18 cellular contexts compared by ENCODE assay signal in the genomic region with DNA sequence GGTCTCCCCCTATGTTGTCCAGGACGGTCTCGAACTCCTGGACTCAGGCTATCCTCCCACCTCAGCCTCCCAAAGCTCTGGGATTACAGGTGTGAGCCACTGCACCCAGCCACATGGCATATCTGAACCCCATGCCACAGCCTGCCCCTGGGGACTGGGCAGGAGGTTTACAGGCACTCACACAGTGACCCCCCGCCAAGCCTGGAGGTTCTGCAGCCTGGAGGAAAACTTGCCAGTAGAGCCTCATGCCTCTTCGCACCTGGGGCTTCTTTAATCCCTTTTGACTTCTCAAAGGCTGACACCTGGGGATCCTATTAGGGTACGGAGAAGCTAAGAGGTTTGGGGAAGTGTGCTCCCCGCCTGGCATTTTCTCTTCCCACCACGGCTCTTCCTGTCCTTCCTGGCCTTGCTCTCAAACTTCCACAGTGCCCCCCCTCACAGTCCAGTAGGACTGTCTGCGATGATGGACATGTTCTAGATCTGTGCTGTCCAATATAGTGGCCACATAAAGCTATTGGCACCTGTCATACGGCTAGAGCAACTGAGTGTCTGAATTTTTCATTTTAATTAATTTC. TPM values are rescaled to one million over a fixed set of nuclear protein-coding genes. Genes with fewer than 3 reads are reported as not detected.
DNase-seq lines count a peak whose midpoint lies in the region; ATAC-seq and TF ChIP-seq lines count a peak whose summit lies in the region.
"Had no signal": no experiment of that assay in that cellular context is flagged by ENCODE, and none has a peak within 500 bp of the region (broad histone marks: within the 10 kb centered on the region; RNA-seq: fewer than 3 reads in every experiment).

No MANE protein-coding gene starts in this region.

- H3K4me1 Mint-ChIP-seq in activated CD4-positive, alpha-beta T cell treated with anti-CD3 and anti-CD28 coated beads for 36 hours, result no peaks in the 10 kb centered on the region

- no peak overlapping the region for H3K27ac Mint-ChIP-seq in activated CD4-positive, alpha-beta T cell treated with anti-CD3 and anti-CD28 coated beads for 36 hours

- intact Hi-C loops in activated CD4-positive, alpha-beta T cell treated with anti-CD3 and anti-CD28 coated beads for 36 hours (cut with DNase I, micrococcal nuclease), result no loop called here

- TF ChIP-seq EP300 in SK-N-SH (IDR thresholded peaks at IDR 0.05; ENCODE audit: borderline replicate concordance in 1 of 2, low read depth in 1 of 2, low read length in 1 of 2), result no peak

- no peaks in the 10 kb centered on the region for H3K36me3 ChIP-seq in SK-N-SH (replicated peaks in 1 of 2; ENCODE audit: control insufficient read depth in 1 of 2, insufficient read depth in 2 of 2, low read length in 1 of 2)
- H3K36me3 ChIP-seq in RWPE2 (ENCODE audit: low read depth), result no peaks in the 10 kb centered on the region
- H3K36me3 ChIP-seq in osteoblast (ENCODE audit: insufficient read depth, low read length), result no peaks in the 10 kb centered on the region

- H3K9me3 Mint-ChIP-seq in activated CD4-positive, alpha-beta T cell treated with anti-CD3 and anti-CD28 coated beads for 36 hours (ENCODE audit: low read depth), result no peaks in the 10 kb centered on the region

- H3K9ac ChIP-seq in SK-N-SH, result no peak overlapping the region

- ATAC-seq in SK-N-SH treated with all-trans-retinoic acid at 6 μM for 48 hours, result no peak
- no peak for ATAC-seq in RWPE2 (ENCODE audit: low read depth)
- ATAC-seq in GM21528 (IDR thresholded peaks at IDR 0.05; ENCODE audit: low FRiP score, unreplicated experiment), result no peak
- no peak for ATAC-seq in activated CD4-positive, alpha-beta T cell treated with anti-CD3 and anti-CD28 coated beads for 36 hours
- ATAC-seq in HG02885 (IDR thresholded peaks at IDR 0.05; ENCODE audit: poor library complexity, unreplicated experiment), result no peak
- ATAC-seq: HCT116, K562 had no signal

- H3K27me3 ChIP-seq in SK-N-SH (ENCODE audit: insufficient read depth) (peaks cover 54% of the 10 kb centered on the region), RWPE2 (ENCODE audit: insufficient read depth, poor library complexity, severe bottlenecking) (peaks cover 11% of the 10 kb centered on the region), osteoblast (ENCODE audit: insufficient read depth, low read length) (peaks cover 70% of the 10 kb centered on the region)

- no peaks in the 10 kb centered on the region for H3F3A ChIP-seq in SK-N-SH (replicated peaks; ENCODE audit: insufficient read depth)

- peak; percentile 20 for DNase-seq in SK-N-SH
- peak; percentile 12 for DNase-seq in 8988T
- peak; percentile 28 for DNase-seq in RWPE2 (ENCODE audit: low spot score)
- peak; percentile 58 for DNase-seq in osteoblast (ENCODE audit: insufficient read length, low spot score, missing footprints)
- DNase-seq in activated CD4-positive, alpha-beta T cell treated with anti-CD3 and anti-CD28 coated beads for 36 hours, result no peak
- DNase-seq: C1 segment of cervical spinal cord, DMS153, EL, NCI-H1436, NCI-H2081, NCI-H226, NCI-H526 had no signal

- H3K27ac ChIP-seq in SK-N-SH (ENCODE audit: low read depth in 2 of 2, low read length in 1 of 2) (no peak overlapping the region), RWPE2 (ENCODE audit: poor library complexity, severe bottlenecking) (no peak overlapping the region), osteoblast (ENCODE audit: low read depth, low read length) (no peak overlapping the region)
- H3K27ac ChIP-seq: HL-60 had no signal

- no peaks in the 10 kb centered on the region for H3K9me3 ChIP-seq in SK-N-SH
- H3K9me3 ChIP-seq in RWPE2 (ENCODE audit: severe bottlenecking), result no peaks in the 10 kb centered on the region
- H3K9me3 ChIP-seq in osteoblast (ENCODE audit: low read depth, low read length), result no peaks in the 10 kb centered on the region

- no peak for TF ChIP-seq RAD21 in SK-N-SH (IDR thresholded peaks at IDR 0.05; ENCODE audit: low read length)

- WGBS in SK-N-SH (ENCODE audit: low lambda C conversion rate), result 70% methylated on average over 9 of the region's 9 CpGs

- CTCF ChIA-PET in SK-N-SH (lab: Yijun Ruan, JAX), result interaction anchor here (0.8 to 2.9 kb wide), 7 partner anchors 10 to 169 kb away, joined by 3 to 14 read pairs (median 3); no protein-coding TSS in a partner anchor
- CTCF ChIA-PET in activated CD4-positive, alpha-beta T cell treated with anti-CD3 and anti-CD28 coated beads for 36 hours (lab: Charles Lee), result interaction anchor here (1.2 kb wide), 1 partner anchor 9 kb away, joined by 8 read pairs; no protein-coding TSS in a partner anchor

- no peaks in the 10 kb centered on the region for H3K36me3 Mint-ChIP-seq in activated CD4-positive, alpha-beta T cell treated with anti-CD3 and anti-CD28 coated beads for 36 hours (ENCODE audit: low read depth)

- no peak overlapping the region for H3K4me3 Mint-ChIP-seq in activated CD4-positive, alpha-beta T cell treated with anti-CD3 and anti-CD28 coated beads for 36 hours

- H3K4me1 ChIP-seq in SK-N-SH (ENCODE audit: control insufficient read depth in 1 of 2, insufficient read depth in 2 of 2, low read depth in 1 of 2, low read length in 1 of 2), result peaks cover 0 to 5% of the 10 kb centered on the region in 2 experiments; a peak in 1 of 4 replicates
- no peaks in the 10 kb centered on the region for H3K4me1 ChIP-seq in RWPE2 (ENCODE audit: insufficient read depth, poor library complexity, severe bottlenecking)
- H3K4me1 ChIP-seq in osteoblast (ENCODE audit: insufficient read depth, low read length), result no peaks in the 10 kb centered on the region

- no peak overlapping the region for H3K4me2 ChIP-seq in SK-N-SH
- H3K4me2 ChIP-seq in osteoblast (ENCODE audit: insufficient read depth, low read length), result no peak overlapping the region

- H2AFZ ChIP-seq in SK-N-SH (ENCODE audit: low read depth) (no peak overlapping the region), osteoblast (ENCODE audit: low read length) (no peak overlapping the region)

- H3K4me3 ChIP-seq in SK-N-SH (ENCODE audit: low read depth in 2 of 2, low read length in 1 of 2) (no peak overlapping the region), RWPE2 (ENCODE audit: severe bottlenecking) (no peak overlapping the region), osteoblast (ENCODE audit: insufficient read depth, low read length) (no peak overlapping the region)
- H3K4me3 ChIP-seq: K562 had no signal

- POLR2A ChIA-PET in SK-N-SH (lab: Yijun Ruan, JAX), result no interaction called here
- POLR2A ChIA-PET in activated CD4-positive, alpha-beta T cell treated with anti-CD3 and anti-CD28 coated beads for 36 hours (lab: Charles Lee), result interaction anchor here (0.8 kb wide), 1 partner anchor 10 kb away, joined by 3 read pairs; no protein-coding TSS in a partner anchor

- H3K27me3 Mint-ChIP-seq in activated CD4-positive, alpha-beta T cell treated with anti-CD3 and anti-CD28 coated beads for 36 hours, result peaks cover 13% of the 10 kb centered on the region

- no peaks in the 10 kb centered on the region for H3K9me2 ChIP-seq in SK-N-SH

- TF ChIP-seq CTCF in SK-N-SH (IDR thresholded peaks at IDR 0.05) (no peak), RWPE2 (IDR thresholded peaks at IDR 0.05; ENCODE audit: poor library complexity, severe bottlenecking) (no peak), osteoblast (IDR thresholded peaks at IDR 0.05; ENCODE audit: extremely low read depth, low read depth, low read length) (no peak)

- H4K20me1 ChIP-seq in SK-N-SH (ENCODE audit: insufficient read depth) (no peaks in the 10 kb centered on the region), osteoblast (ENCODE audit: insufficient read depth, low read length) (no peaks in the 10 kb centered on the region)

- H3K79me2 ChIP-seq in SK-N-SH (ENCODE audit: insufficient read depth) (no peaks in the 10 kb centered on the region), osteoblast (ENCODE audit: insufficient read depth, low read length) (no peaks in the 10 kb centered on the region)

TF ChIP-seq in SK-N-SH, 30 proteins besides CTCF, POLR2A, EP300 and RAD21:
- TF ChIP-seq FOXJ3 (CRISPR knock-in tag; IDR thresholded peaks at IDR 0.05) (no peak), YY1 (IDR thresholded peaks at IDR 0.05; ENCODE audit: low read depth) (no peak), TEAD4 (IDR thresholded peaks at IDR 0.05; ENCODE audit: borderline replicate concordance, insufficient read depth) (no peak)
- TF ChIP-seq, protein P1, sequence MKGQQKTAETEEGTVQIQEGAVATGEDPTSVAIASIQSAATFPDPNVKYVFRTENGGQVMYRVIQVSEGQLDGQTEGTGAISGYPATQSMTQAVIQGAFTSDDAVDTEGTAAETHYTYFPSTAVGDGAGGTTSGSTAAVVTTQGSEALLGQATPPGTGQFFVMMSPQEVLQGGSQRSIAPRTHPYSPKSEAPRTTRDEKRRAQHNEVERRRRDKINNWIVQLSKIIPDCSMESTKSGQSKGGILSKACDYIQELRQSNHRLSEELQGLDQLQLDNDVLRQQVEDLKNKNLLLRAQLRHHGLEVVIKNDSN (IDR thresholded peaks at IDR 0.05; ENCODE audit: borderline replicate concordance, low read depth), result no peak
TF ChIP-seq in SK-N-SH: peak in this region for 0.

TF ChIP-seq in SK-N-SH treated with all-trans-retinoic acid at 6 μM for 48 hours, 23 proteins besides CTCF, POLR2A, EP300 and RAD21 (continues in another document):
- TF ChIP-seq, protein P2, sequence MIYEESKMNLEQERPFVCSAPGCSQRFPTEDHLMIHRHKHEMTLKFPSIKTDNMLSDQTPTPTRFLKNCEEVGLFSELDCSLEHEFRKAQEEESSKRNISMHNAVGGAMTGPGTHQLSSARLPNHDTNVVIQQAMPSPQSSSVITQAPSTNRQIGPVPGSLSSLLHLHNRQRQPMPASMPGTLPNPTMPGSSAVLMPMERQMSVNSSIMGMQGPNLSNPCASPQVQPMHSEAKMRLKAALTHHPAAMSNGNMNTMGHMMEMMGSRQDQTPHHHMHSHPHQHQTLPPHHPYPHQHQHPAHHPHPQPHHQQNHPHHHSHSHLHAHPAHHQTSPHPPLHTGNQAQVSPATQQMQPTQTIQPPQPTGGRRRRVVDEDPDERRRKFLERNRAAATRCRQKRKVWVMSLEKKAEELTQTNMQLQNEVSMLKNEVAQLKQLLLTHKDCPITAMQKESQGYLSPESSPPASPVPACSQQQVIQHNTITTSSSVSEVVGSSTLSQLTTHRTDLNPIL (CRISPR knock-in tag; IDR thresholded peaks at IDR 0.05; ENCODE audit: low read depth), result no peak

RNA-seq across cellular contexts. Expression of a gene that starts 11.4 kb away (rescaled TPM):
- not detected in 2 replicates for polyA plus RNA-seq in SK-N-SH (2012; rRNA removed)
- polyA plus RNA-seq in SK-N-SH (2012; cell fraction: cytosol; rRNA removed), result 0.01 TPM in 1 of 2 replicates, not detected in the other
- 0.08 and 0.11 TPM in 2 replicates for polyA plus RNA-seq in SK-N-SH (2012; cell fraction: nucleus; rRNA removed)
- 0.88 and 1.1 TPM in 2 replicates for total RNA-seq in osteoblast
- total RNA-seq in activated CD4-positive, alpha-beta T cell treated with anti-CD3 and anti-CD28 coated beads for 36 hours, result not detected

RNA-seq across cellular contexts. Expression of a gene that starts 15.8 kb away (rescaled TPM):
- 0.62 and 1.0 TPM in 2 replicates for polyA plus RNA-seq in SK-N-SH (2012; rRNA removed)
- 0.22 and 0.41 TPM in 2 replicates for polyA plus RNA-seq in SK-N-SH (2012; cell fraction: cytosol; rRNA removed)
- polyA plus RNA-seq in SK-N-SH (2012; cell fraction: nucleus; rRNA removed), result 4.6 and 5.5 TPM in 2 replicates
- total RNA-seq in osteoblast, result under 0.01 TPM in 2 replicates
- total RNA-seq in activated CD4-positive, alpha-beta T cell treated with anti-CD3 and anti-CD28 coated beads for 36 hours, result 1 to 10 TPM; 7.2 to 8.5 TPM
- polyA plus RNA-seq: K562 had no signal

RNA-seq across cellular contexts. Expression of a gene that starts 59.3 kb away (rescaled TPM):
- polyA plus RNA-seq in SK-N-SH (2012; rRNA removed), result 437 and 495 TPM in 2 replicates
- polyA plus RNA-seq in SK-N-SH (2012; cell fraction: cytosol; rRNA removed), result 349 and 422 TPM in 2 replicates
- polyA plus RNA-seq in SK-N-SH (2012; cell fraction: nucleus; rRNA removed), result 110 and 142 TPM in 2 replicates
- 91.9 and 95.2 TPM in 2 replicates for total RNA-seq in osteoblast
- 100 to 1,000 TPM; 109 to 159 TPM for total RNA-seq in activated CD4-positive, alpha-beta T cell treated with anti-CD3 and anti-CD28 coated beads for 36 hours
